10 cellular contexts compared by ENCODE assay signal in genomic region chr3:44468572-44469520, GRCh38. TPM values are rescaled to one million over a fixed set of nuclear protein-coding genes. Genes with fewer than 3 reads are reported as not detected.
DNase-seq lines count a peak whose midpoint lies in the region; ATAC-seq and TF ChIP-seq lines count a peak whose summit lies in the region.
"Had no signal": no experiment of that assay in that cellular context is flagged by ENCODE, and none has a peak within 500 bp of the region (broad histone marks: within the 10 kb centered on the region; RNA-seq: fewer than 3 reads in every experiment).

No MANE protein-coding gene starts in this region.

- H3K27ac ChIP-seq in breast epithelium: no peak overlapping the region
- H3K27ac ChIP-seq: transverse colon had no signal

- intact Hi-C loops in MCF 10A (cut with micrococcal nuclease) (no loop called here), breast epithelium (cut with DNase I; ENCODE audit: low total_unique reads) (no loop called here)

- CTCF ChIA-PET in MCF 10A (lab: Yijun Ruan, JAX): interaction anchor here (0.6 kb wide), 1 partner anchor 116 kb away, joined by 3 read pairs; no protein-coding TSS in a partner anchor

- H3K27me3 ChIP-seq in breast epithelium: no peaks in the 10 kb centered on the region
- H3K27me3 ChIP-seq: transverse colon had no signal

- no peaks in the 10 kb centered on the region for H3K9me3 ChIP-seq in breast epithelium
- H3K9me3 ChIP-seq: transverse colon had no signal

- H3K4me1 ChIP-seq in breast epithelium: no peaks in the 10 kb centered on the region

- H3K4me3 ChIP-seq in breast epithelium: no peak overlapping the region
- H3K4me3 ChIP-seq: transverse colon had no signal

- no peaks in the 10 kb centered on the region for H3K27me3 Mint-ChIP-seq in MCF 10A (ENCODE audit: insufficient read depth, unreplicated experiment)
- H3K27me3 Mint-ChIP-seq: CD4-positive, alpha-beta T cell had no signal

- H3K36me3 ChIP-seq in breast epithelium: no peaks in the 10 kb centered on the region

- peaks cover 20% of the 10 kb centered on the region for H3K36me3 Mint-ChIP-seq in MCF 10A (ENCODE audit: insufficient read depth, unreplicated experiment)

- peak overlapping the region; percentile 43 for H3K4me3 Mint-ChIP-seq in MCF 10A (ENCODE audit: unreplicated experiment)
- H3K4me3 Mint-ChIP-seq: CD4-positive, alpha-beta T cell had no signal

- no peaks in the 10 kb centered on the region for H3K9me3 Mint-ChIP-seq in MCF 10A (ENCODE audit: unreplicated experiment)
- H3K9me3 Mint-ChIP-seq: CD4-positive, alpha-beta T cell had no signal

- TF ChIP-seq POLR2A in breast epithelium (IDR thresholded peaks at IDR 0.05): no peak

- peak overlapping the region; percentile 9 for H3K27ac Mint-ChIP-seq in MCF 10A (ENCODE audit: low read depth, unreplicated experiment)
- H3K27ac Mint-ChIP-seq: CD4-positive, alpha-beta T cell had no signal

- POLR2A ChIA-PET in MCF 10A (lab: Yijun Ruan, JAX): interaction anchor here (0.9 to 2.5 kb wide), 3 partner anchors 10 to 43 kb away, joined by 4 to 9 read pairs (median 6); partner anchors contain the start of gene ZNF445

- no peak for TF ChIP-seq CTCF in MCF 10A (IDR thresholded peaks at IDR 0.05; ENCODE audit: unreplicated experiment)
- no peak for TF ChIP-seq CTCF in breast epithelium (IDR thresholded peaks at IDR 0.05)

- peaks cover 28% of the 10 kb centered on the region for H3K4me1 Mint-ChIP-seq in MCF 10A (ENCODE audit: insufficient read depth, unreplicated experiment)

- ATAC-seq in GM18909 (IDR thresholded peaks at IDR 0.05; ENCODE audit: poor library complexity, unreplicated experiment): no peak

- no TSS peak for BruUV-seq in MCF 10A (replicated peaks; lab: Mats Ljungman, UMichigan)

- peak; percentile 27 for DNase-seq in MCF 10A (ENCODE audit: unreplicated experiment)
- no peak for DNase-seq in breast epithelium (ENCODE audit: low spot score in 2 of 2)
- DNase-seq in amniotic epithelial cell (ENCODE audit: low read depth): peak; percentile 78
- DNase-seq in kidney tubule cell (ENCODE audit: low spot score): peak; percentile 57
- peak; percentile 26 for DNase-seq in stromal cell of bone marrow (ENCODE audit: low read depth)
- DNase-seq in AG20443 (ENCODE audit: low spot score): no peak
- DNase-seq in GM19238 (ENCODE audit: insufficient read length, low spot score): no peak
- DNase-seq: CD4-positive, alpha-beta T cell; transverse colon had no signal

RNA-seq across cellular contexts. Expression of gene ZNF445, which starts 8.6 kb away (rescaled TPM):
- total RNA-seq in MCF 10A (2022) (10.1 and 11.0 TPM in 2 replicates), breast epithelium (1 to 10 TPM; 5.8 to 8.9 (median 7.2) TPM)

Comparison
In these comparisons a context has a peak if more than half of its experiments do, and no peak if none do; other contexts are left out.
1. DNase-seq: peak in MCF 10A (single experiment), amniotic epithelial cell (single experiment), kidney tubule cell (single experiment) and stromal cell of bone marrow (single experiment); none in breast epithelium (0 of 2), AG20443 (single experiment) and GM19238 (single experiment).